21 cellular contexts compared by ENCODE assay signal in genomic region chr14:51082394-51082793, GRCh38. TPM values are rescaled to one million over a fixed set of nuclear protein-coding genes. Genes with fewer than 3 reads are reported as not detected.
DNase-seq lines count a peak whose midpoint lies in the region; ATAC-seq and TF ChIP-seq lines count a peak whose summit lies in the region.
"Had no signal": no experiment of that assay in that cellular context is flagged by ENCODE, and none has a peak within 500 bp of the region (broad histone marks: within the 10 kb centered on the region; RNA-seq: fewer than 3 reads in every experiment).

No MANE protein-coding gene starts in this region.

- DNase-seq in AG10803 (ENCODE audit: low read depth) (peak; percentile 80), GM23248 (peak; percentile 71), fibroblast of mammary gland (ENCODE audit: low read depth) (peak; percentile 78), left lung (no peak), mesendoderm (no peak), H7 (no peak)
- no peak for DNase-seq in activated CD4-positive, alpha-beta T cell treated with anti-CD3 and anti-CD28 coated beads, Interleukin-2, amount 50 U/mL, for 1 hour
- DNase-seq: ACHN; CD4-positive, CD25-positive, alpha-beta regulatory T cell; COR-L47; DMS 273 treated with DMSO at 0.1 percent for 48 hours; DND-41; H9; IMR-90; NCI-H1436; NCI-H1930; NCI-H345; NCI-H524 treated with DMSO at 0.1 percent for 48 hours; PC-9 had no signal

- H3K23ac ChIP-seq in mesendoderm (ENCODE audit: low read length) = no peak overlapping the region

- H2AFZ ChIP-seq in GM23248 = no peak overlapping the region
- H2AFZ ChIP-seq: PC-9 had no signal

- ATAC-seq in left lung (peak; percentile 34), HG02970 (IDR thresholded peaks at IDR 0.05; ENCODE audit: low FRiP score, unreplicated experiment) (no peak)

- H3K9me3 ChIP-seq in GM23248 (ENCODE audit: low read depth) (no peaks in the 10 kb centered on the region), left lung (no peaks in the 10 kb centered on the region)

- H3K36me3 ChIP-seq in GM23248 (ENCODE audit: low read depth) (no peaks in the 10 kb centered on the region), left lung (no peaks in the 10 kb centered on the region), mesendoderm (ENCODE audit: control insufficient read depth, insufficient read depth, low read length) (no peaks in the 10 kb centered on the region), H7 (replicated peaks; ENCODE audit: control insufficient read depth, insufficient read depth, low read length) (no peaks in the 10 kb centered on the region)

- H3F3A ChIP-seq in GM23248 (ENCODE audit: insufficient read depth) = peaks cover 16% of the 10 kb centered on the region

- H2BK15ac ChIP-seq in mesendoderm (replicated peaks; ENCODE audit: low read depth) = no peak overlapping the region

- no peak overlapping the region for H3K27ac ChIP-seq in GM23248
- no peak overlapping the region for H3K27ac ChIP-seq in left lung
- H3K27ac ChIP-seq in mesendoderm (ENCODE audit: low read depth, low read length) = no peak overlapping the region
- H3K27ac ChIP-seq: PC-9, SK-N-MC had no signal

- no peak overlapping the region for H3K18ac ChIP-seq in mesendoderm (ENCODE audit: low read length)

- H3K9ac ChIP-seq in GM23248 = no peak overlapping the region
- H3K9ac ChIP-seq in mesendoderm (ENCODE audit: low read length) = no peak overlapping the region

- H3K4me3 ChIP-seq in AG10803 (ENCODE audit: low read length) (no peak overlapping the region), GM23248 (no peak overlapping the region), fibroblast of mammary gland (ENCODE audit: control insufficient read depth, low read depth, low read length) (no peak overlapping the region), left lung (no peak overlapping the region), mesendoderm (ENCODE audit: low read length) (no peak overlapping the region), H7 (ENCODE audit: insufficient read depth, low read depth, low read length) (no peak overlapping the region)
- H3K4me3 ChIP-seq: PC-9, SK-N-MC had no signal

- H3K27me3 ChIP-seq in GM23248 (replicated peaks; ENCODE audit: insufficient read depth) (no peaks in the 10 kb centered on the region), left lung (no peaks in the 10 kb centered on the region), mesendoderm (ENCODE audit: insufficient read depth, low read length, poor library complexity) (no peaks in the 10 kb centered on the region), H7 (ENCODE audit: control insufficient read depth, insufficient read depth, low read length) (no peaks in the 10 kb centered on the region)

- H3K56ac ChIP-seq in mesendoderm (ENCODE audit: low read length) = no peak overlapping the region

- in situ Hi-C loops in GM23248 (cut with MboI) = no loop called here

- H3K79me2 ChIP-seq in GM23248 (ENCODE audit: insufficient read depth) (no peaks in the 10 kb centered on the region), mesendoderm (ENCODE audit: control insufficient read depth, insufficient read depth, low read length) (no peaks in the 10 kb centered on the region)

- H3K4me1 ChIP-seq in GM23248 (ENCODE audit: insufficient read depth) (peaks cover 19% of the 10 kb centered on the region), left lung (peaks cover 4 to 11% of the 10 kb centered on the region in 2 donors), mesendoderm (ENCODE audit: control insufficient read depth, low read depth, low read length) (no peaks in the 10 kb centered on the region)

- H4K20me1 ChIP-seq in GM23248 (ENCODE audit: insufficient read depth) = no peaks in the 10 kb centered on the region

- H3K4me2 ChIP-seq in GM23248 (ENCODE audit: unreplicated experiment) (no peak overlapping the region), mesendoderm (ENCODE audit: low read length) (no peak overlapping the region)
- H3K4me2 ChIP-seq: PC-9 had no signal

- no peak overlapping the region for H4K8ac ChIP-seq in mesendoderm (ENCODE audit: low read depth, low read length)

- no peaks in the 10 kb centered on the region for H3K79me1 ChIP-seq in mesendoderm (ENCODE audit: low read length)

- no peak overlapping the region for H4K5ac ChIP-seq in mesendoderm (ENCODE audit: low read length)

- no peak overlapping the region for H3K4ac ChIP-seq in mesendoderm (ENCODE audit: low read depth, low read length)

- no peaks in the 10 kb centered on the region for H3K9me2 ChIP-seq in GM23248 (ENCODE audit: insufficient read depth)

- intact Hi-C loops in left lung (cut with DNase I) = no loop called here

- H2BK120ac ChIP-seq in mesendoderm (ENCODE audit: low read depth, low read length) = no peak overlapping the region

- TF ChIP-seq CTCF in AG10803 (conservative IDR thresholded peaks at IDR 0.05; ENCODE audit: low read length) (no peak), fibroblast of mammary gland (conservative IDR thresholded peaks at IDR 0.05; ENCODE audit: control insufficient read depth, insufficient read depth, low read depth, low read length) (no peak), left lung (IDR thresholded peaks at IDR 0.05) (no peak)

- no peak overlapping the region for H2AK5ac ChIP-seq in mesendoderm (ENCODE audit: low read length)

- H2BK5ac ChIP-seq in mesendoderm (ENCODE audit: low read length) = no peak overlapping the region

- 0 to 4% methylated on average over 1 of the region's 1 CpG for WGBS in GM23248 (ENCODE audit: low coverage in 1 of 2, low lambda C conversion rate in 2 of 2, missing lambda C conversion rate in 2 of 2), 2 experiments
- WGBS in mesendoderm (ENCODE audit: extremely low coverage, insufficient coverage, low lambda C conversion rate) = no CpG with 5 or more reads among the region's 1 CpG

RNA-seq across cellular contexts. Expression of gene TRIM9, which starts 12.5 kb away (rescaled TPM):
- total RNA-seq in GM23248 (2014; rRNA removed; shearing (Covaris generic)) = 0.32 TPM in 1 of 2 replicates, not detected in the other
- 0.25 TPM in 1 of 2 replicates, not detected in the other for polyA plus RNA-seq in GM23248 (2016; fragmentation: Nextera tagmentation; extraction: Ambion mirVana)
- 1 to 10 TPM in 1 of 2 donors, under 1 TPM in 1; 0.47 to 1.4 TPM for total RNA-seq in left lung
- 0.59 TPM for polyA plus RNA-seq in mesendoderm (2013, experiment 1 of 2)
- 0.56 TPM for polyA plus RNA-seq in mesendoderm (2013, experiment 2 of 2)
- 0.70 and 0.73 TPM in 2 replicates for total RNA-seq in H7 (2014; rRNA removed; shearing (Covaris generic))

Comparison
In these comparisons a context has a peak if more than half of its experiments do, and no peak if none do; other contexts are left out.
1. DNase-seq: peak in AG10803 (single experiment), GM23248 (single experiment) and fibroblast of mammary gland (single experiment); none in left lung (0 of 2), mesendoderm (single experiment), activated CD4-positive, alpha-beta T cell treated with anti-CD3 and anti-CD28 coated beads, Interleukin-2, amount 50 U/mL, for 1 hour (single experiment) and H7 (single experiment).